Comparison of ENCODE assay signal across 8 cellular contexts in genomic region chr2:46632349-46632748, GRCh38. TPM values are rescaled to one million over a fixed set of nuclear protein-coding genes. Genes with fewer than 3 reads are reported as not detected.
DNase-seq lines count a peak whose midpoint lies in the region; ATAC-seq, FAIRE-seq and TF ChIP-seq lines count a peak whose summit lies in the region.

No MANE protein-coding gene starts in this region.

- no peaks in the 10 kb centered on the region for H3K36me3 ChIP-seq in adrenal gland (replicated peaks in 1 of 2)
- H3K36me3 ChIP-seq in vagina = peaks cover 0 to 4% of the 10 kb centered on the region in 2 donors

- TF ChIP-seq CTCF in adrenal gland (IDR thresholded peaks at IDR 0.05) = peak; percentile 34 to 82 (median 63)
- TF ChIP-seq CTCF in vagina (IDR thresholded peaks at IDR 0.05) = peak; percentile 3 to 50 (median 35)

- no peaks in the 10 kb centered on the region for H3K4me1 ChIP-seq in adrenal gland (replicated peaks in 1 of 2)
- H3K4me1 ChIP-seq in vagina = no peaks in the 10 kb centered on the region

- POLR2A ChIA-PET in T-cell (lab: Charles Lee) = no interaction called here

- no peak overlapping the region for H3K4me3 Mint-ChIP-seq in T-cell
- no peak overlapping the region for H3K4me3 Mint-ChIP-seq in stimulated activated effector memory CD8-positive, alpha-beta T cell treated with anti-CD3 and anti-CD28 coated beads, Interleukin-12 subunit alpha, Interleukin-12 subunit beta, amount 100 ng/mL, for 72 hours

- FAIRE-seq in islet of Langerhans (lab: Jason Lieb, UNC) = peak; percentile 49

- peaks cover 10 to 12% (median 11%) of the 10 kb centered on the region in 3 donors for H3K4me1 Mint-ChIP-seq in T-cell
- H3K4me1 Mint-ChIP-seq in stimulated activated effector memory CD8-positive, alpha-beta T cell treated with anti-CD3 and anti-CD28 coated beads, Interleukin-12 subunit alpha, Interleukin-12 subunit beta, amount 100 ng/mL, for 72 hours = peaks cover 9% of the 10 kb centered on the region

- no peak overlapping the region for H3K27ac Mint-ChIP-seq in T-cell
- H3K27ac Mint-ChIP-seq in stimulated activated effector memory CD8-positive, alpha-beta T cell treated with anti-CD3 and anti-CD28 coated beads, Interleukin-12 subunit alpha, Interleukin-12 subunit beta, amount 100 ng/mL, for 72 hours = no peak overlapping the region

- no peaks in the 10 kb centered on the region for H3K27me3 Mint-ChIP-seq in T-cell

- H3K4me3 ChIP-seq in adrenal gland = no peak overlapping the region
- H3K4me3 ChIP-seq in vagina = no peak overlapping the region

- ATAC-seq in GM18870 (IDR thresholded peaks at IDR 0.05; ENCODE audit: unreplicated experiment) = no peak
- no peak for ATAC-seq in T-cell (replicated peaks in 1 of 4)
- no peak for ATAC-seq in stimulated activated effector memory CD8-positive, alpha-beta T cell treated with anti-CD3 and anti-CD28 coated beads, Interleukin-12 subunit alpha, Interleukin-12 subunit beta, amount 100 ng/mL, for 72 hours

- peak; percentile 54 for DNase-seq in G401 (ENCODE audit: low spot score)
- DNase-seq in LHCN-M2 (ENCODE audit: low read depth) = peak; percentile 56
- no peak for DNase-seq in adrenal gland
- no peak for DNase-seq in vagina (ENCODE audit: extremely low spot score in 2 of 2)
- no peak for DNase-seq in T-cell
- no peak for DNase-seq in stimulated activated effector memory CD8-positive, alpha-beta T cell treated with anti-CD3 and anti-CD28 coated beads, Interleukin-12 subunit alpha, Interleukin-12 subunit beta, amount 100 ng/mL, for 72 hours (ENCODE audit: low spot score in 2 of 2)

- in situ Hi-C loops in G401 (cut with HindIII; ENCODE audit: low sequenced_read_pairs) = no loop called here

- no peaks in the 10 kb centered on the region for H3K27me3 ChIP-seq in adrenal gland
- no peaks in the 10 kb centered on the region for H3K27me3 ChIP-seq in vagina

- peaks cover 8% of the 10 kb centered on the region for H3K36me3 Mint-ChIP-seq in T-cell
- H3K36me3 Mint-ChIP-seq in stimulated activated effector memory CD8-positive, alpha-beta T cell treated with anti-CD3 and anti-CD28 coated beads, Interleukin-12 subunit alpha, Interleukin-12 subunit beta, amount 100 ng/mL, for 72 hours = peaks cover 5% of the 10 kb centered on the region

- no peak overlapping the region for H3K27ac ChIP-seq in adrenal gland
- H3K27ac ChIP-seq in vagina = no peak overlapping the region

- intact Hi-C loops in adrenal gland (cut with DNase I) = loop anchor here in 1 of 2 donors (5.0 kb wide), 1 partner anchor 260 kb away; no protein-coding TSS in a partner anchor
- intact Hi-C loops in vagina (cut with DNase I) = loop anchor here (5.0 kb wide), 1 partner anchor 255 kb away; no protein-coding TSS in a partner anchor

- CTCF ChIA-PET in T-cell (lab: Charles Lee) = interaction anchor here in 1 of 2 donors (0.7 kb wide), 1 partner anchor 331 kb away, joined by 4 read pairs; no protein-coding TSS in a partner anchor

- H3K9me3 Mint-ChIP-seq in T-cell = no peaks in the 10 kb centered on the region
- H3K9me3 Mint-ChIP-seq in stimulated activated effector memory CD8-positive, alpha-beta T cell treated with anti-CD3 and anti-CD28 coated beads, Interleukin-12 subunit alpha, Interleukin-12 subunit beta, amount 100 ng/mL, for 72 hours = no peaks in the 10 kb centered on the region

- TF ChIP-seq POLR2A in adrenal gland (IDR thresholded peaks at IDR 0.05) (no peak), vagina (IDR thresholded peaks at IDR 0.05) (no peak)

- no peaks in the 10 kb centered on the region for H3K9me3 ChIP-seq in adrenal gland (replicated peaks in 1 of 3)
- H3K9me3 ChIP-seq in vagina = no peaks in the 10 kb centered on the region

RNA-seq across cellular contexts. Expression of gene CRIPT, which starts 15.3 kb away (rescaled TPM):
- 8.2 and 9.3 TPM in 2 replicates for total RNA-seq in G401 (2014; rRNA removed; shearing (Covaris generic))
- total RNA-seq in LHCN-M2 (2014; rRNA removed) = 12.4 and 15.5 TPM in 2 replicates
- polyA plus RNA-seq in LHCN-M2 (2012) = 7.6 TPM
- total RNA-seq in adrenal gland = 10 to 100 TPM in 7 of 8 donors, 1 to 10 TPM in 1; 5.7 to 22.9 (median 15.4) TPM
- 10 to 100 TPM; 13.6 to 17.8 (median 15.0) TPM for polyA plus RNA-seq in adrenal gland
- total RNA-seq in vagina = 13.0 TPM
- 10 to 100 TPM; 13.9 to 17.0 (median 16.0) TPM for total RNA-seq in T-cell

RNA-seq across cellular contexts. Expression of gene PIGF, which starts 15.5 kb away (rescaled TPM):
- 15.1 and 16.7 TPM in 2 replicates for total RNA-seq in G401 (2014; rRNA removed; shearing (Covaris generic))
- total RNA-seq in LHCN-M2 (2014; rRNA removed) (31.0 and 31.9 TPM in 2 replicates), adrenal gland (10 to 100 TPM; 24.8 to 43.4 (median 30.6) TPM), vagina (12.3 TPM), T-cell (10 to 100 TPM; 12.1 to 28.5 (median 23.3) TPM)
- 26.6 TPM for polyA plus RNA-seq in LHCN-M2 (2012)
- polyA plus RNA-seq in adrenal gland = 10 to 100 TPM in 2 of 3 donors, 1 to 10 TPM in 1; 8.9 to 40.3 (median 14.4) TPM

Comparison
In these comparisons a context has a peak if more than half of its experiments do, and no peak if none do; other contexts are left out.
1. DNase-seq: peak in G401 (single experiment) and LHCN-M2 (single experiment); none in adrenal gland (0 of 7), vagina (0 of 2), T-cell (0 of 34) and stimulated activated effector memory CD8-positive, alpha-beta T cell treated with anti-CD3 and anti-CD28 coated beads, Interleukin-12 subunit alpha, Interleukin-12 subunit beta, amount 100 ng/mL, for 72 hours (0 of 2).